12 cellular contexts compared by ENCODE assay signal in genomic region chr10:81820418-81820817, GRCh38. TPM values are rescaled to one million over a fixed set of nuclear protein-coding genes. Genes with fewer than 3 reads are reported as not detected.
DNase-seq lines count a peak whose midpoint lies in the region; ATAC-seq and TF ChIP-seq lines count a peak whose summit lies in the region.
"Had no signal": no experiment of that assay in that cellular context is flagged by ENCODE, and none has a peak within 500 bp of the region (broad histone marks: within the 10 kb centered on the region; RNA-seq: fewer than 3 reads in every experiment).

No MANE protein-coding gene starts in this region.

- H3K79me2 ChIP-seq in Loucy (ENCODE audit: insufficient read depth, low read length), result no peaks in the 10 kb centered on the region

- H4K20me1 ChIP-seq in Loucy (ENCODE audit: insufficient read depth, low read length, poor library complexity, severe bottlenecking), result no peaks in the 10 kb centered on the region

- no peaks in the 10 kb centered on the region for H3K9me2 ChIP-seq in Loucy (replicated peaks; ENCODE audit: low read depth, low read length)

- H3K4me1 ChIP-seq in Loucy (ENCODE audit: insufficient read depth, low read length, poor library complexity, severe bottlenecking), result no peaks in the 10 kb centered on the region

- H3K4me3 ChIP-seq in Loucy (ENCODE audit: low read length, poor library complexity, severe bottlenecking) (no peak overlapping the region), choroid plexus epithelial cell (ENCODE audit: low read depth, low read length) (no peak overlapping the region)

- no peak overlapping the region for H3K9ac ChIP-seq in Loucy (ENCODE audit: low read depth, low read length, poor library complexity, severe bottlenecking)

- no peaks in the 10 kb centered on the region for H3K27me3 ChIP-seq in Loucy (ENCODE audit: insufficient read depth, low read length, poor library complexity, severe bottlenecking)

- no peak overlapping the region for H2AFZ ChIP-seq in Loucy (ENCODE audit: low read length)

- peak; percentile 44 for TF ChIP-seq CTCF in Loucy (conservative IDR thresholded peaks at IDR 0.05; ENCODE audit: low read length)
- peak; percentile 39 for TF ChIP-seq CTCF in choroid plexus epithelial cell (conservative IDR thresholded peaks at IDR 0.05; ENCODE audit: low read depth, low read length)

- H3K36me3 ChIP-seq in Loucy (ENCODE audit: insufficient read depth, low read length), result no peaks in the 10 kb centered on the region

- no peak for ATAC-seq in GM21619 (IDR thresholded peaks at IDR 0.05; ENCODE audit: unreplicated experiment)

- H3F3A ChIP-seq in Loucy (ENCODE audit: low read depth), result no peaks in the 10 kb centered on the region

- peak; percentile 8 to 48 for DNase-seq in NCI-H524 (lab: John Stamatoyannopoulos, UW)
- no peak for DNase-seq in NCI-H524 treated with DMSO at 0.1 percent for 48 hours (lab: John Stamatoyannopoulos, UW)
- DNase-seq in choroid plexus epithelial cell (ENCODE audit: low read depth), result peak; percentile 27
- peak; percentile 50 for DNase-seq in renal cortical epithelial cell (ENCODE audit: low read depth)
- no peak for DNase-seq in stimulated activated CD4-positive, alpha-beta T cell treated with anti-CD3 and anti-CD28 coated beads, Interleukin-4, amount 100 ng/mL, for 24 hours
- DNase-seq in inferior parietal cortex (ENCODE audit: extremely low spot score), result no peak

- H3K4me2 ChIP-seq in Loucy (ENCODE audit: low read depth, low read length, poor library complexity, severe bottlenecking), result no peak overlapping the region

- H3K9me3 ChIP-seq in Loucy (ENCODE audit: insufficient read depth, low read depth, low read length), result no peaks in the 10 kb centered on the region

RNA-seq across cellular contexts. Expression of gene NRG3, which starts 54.6 kb away (rescaled TPM):
- total RNA-seq in renal cortical epithelial cell, result 0.05 and 0.87 TPM in 2 replicates
- total RNA-seq: activated T-helper 2 cell treated with anti-CD3 and anti-CD28 coated beads, Interferon-gamma antibody, Interleukin-2, Interleukin-4, amounts not matched to agents 10 μg/mL and 5 μg/mL and 100 μg/mL, durations not matched to agents 14 hours and 24 hours and 36 hours; mononuclear cell; NCI-H460; skeletal muscle tissue had no signal

Comparison
In these comparisons a context has a peak if more than half of its experiments do, and no peak if none do; other contexts are left out.
1. DNase-seq: peak in NCI-H524 (2 of 2), choroid plexus epithelial cell (single experiment) and renal cortical epithelial cell (single experiment); none in NCI-H524 treated with DMSO at 0.1 percent for 48 hours (single experiment), stimulated activated CD4-positive, alpha-beta T cell treated with anti-CD3 and anti-CD28 coated beads, Interleukin-4, amount 100 ng/mL, for 24 hours (single experiment) and inferior parietal cortex (single experiment).